8 cellular contexts compared by ENCODE assay signal in the genomic region with DNA sequence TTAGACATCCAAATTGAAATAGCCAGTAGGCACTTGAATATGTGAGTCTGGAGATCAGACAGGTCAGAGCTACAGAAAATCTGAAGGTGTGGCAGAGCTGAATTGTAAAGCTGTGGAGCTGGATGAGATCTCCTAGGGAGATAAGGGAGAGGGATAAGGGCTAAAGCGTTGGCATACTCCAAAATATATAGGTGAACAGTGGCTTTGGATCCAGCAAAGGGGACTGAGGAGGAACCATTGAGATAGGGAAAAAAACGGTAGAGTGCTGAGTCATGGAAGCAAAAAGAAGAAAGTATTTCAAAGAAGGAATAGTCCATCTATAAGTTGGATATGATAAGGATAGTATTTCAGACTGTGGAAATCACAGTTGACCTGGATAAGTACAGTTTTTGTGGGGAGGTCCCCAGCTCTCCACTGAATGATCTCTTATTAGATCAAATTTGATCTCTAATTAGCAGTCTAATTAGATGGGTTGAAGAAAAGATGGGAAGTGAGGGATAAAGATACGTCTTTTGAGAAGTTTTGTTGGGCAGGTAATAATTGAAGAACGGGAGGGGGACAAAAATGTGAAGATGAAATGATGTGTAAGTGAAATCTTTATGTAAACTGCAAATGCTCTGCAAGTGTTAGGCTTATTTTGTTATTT. TPM values are rescaled to one million over a fixed set of nuclear protein-coding genes. Genes with fewer than 3 reads are reported as not detected.
DNase-seq lines count a peak whose midpoint lies in the region; ATAC-seq and TF ChIP-seq lines count a peak whose summit lies in the region.

No MANE protein-coding gene starts in this region.

- peak overlapping the region in 3 of 4 donors; percentile 65 to 100 (median 71) for H3K4me3 ChIP-seq in transverse colon

- peak; percentile 3 for DNase-seq in NOMO-1 treated with DMSO at 0.1 percent for 48 hours (lab: John Stamatoyannopoulos, UW; ENCODE audit: unreplicated experiment)
- no peak for DNase-seq in NOMO-1 (lab: John Stamatoyannopoulos, UW; ENCODE audit: unreplicated experiment in 2 of 2)
- peak; percentile 4 for DNase-seq in astrocyte of the hippocampus (ENCODE audit: low read depth, low spot score)
- DNase-seq in left colon = no peak
- DNase-seq in transverse colon = no peak
- no peak for DNase-seq in activated CD4-positive, alpha-beta T cell treated with anti-CD3 and anti-CD28 coated beads for 4 hours
- no peak for DNase-seq in NCI-H1436 (lab: John Stamatoyannopoulos, UW)
- no peak for DNase-seq in activated T-cell treated with anti-CD3 and anti-CD28 coated beads, Interleukin-2, amount 50 U/mL, for 24 hours

- TF ChIP-seq CTCF in transverse colon (IDR thresholded peaks at IDR 0.05) = no peak

- no peak for TF ChIP-seq EP300 in transverse colon (IDR thresholded peaks at IDR 0.05; ENCODE audit: low read depth)

- intact Hi-C loops in left colon (cut with DNase I, micrococcal nuclease) = no loop called here
- intact Hi-C loops in transverse colon (cut with DNase I; ENCODE audit: low total_unique reads) = no loop called here

- peaks cover 20% of the 10 kb centered on the region for H3K27me3 ChIP-seq in transverse colon

- no peaks in the 10 kb centered on the region for H3K36me3 ChIP-seq in transverse colon

- H3K9me3 ChIP-seq in transverse colon = no peaks in the 10 kb centered on the region

- no peak for TF ChIP-seq POLR2A in transverse colon (IDR thresholded peaks at IDR 0.05)

- WGBS in transverse colon (ENCODE audit: low coverage in 1 of 2), 2 donors = 16 to 29% methylated on average over 4 of the region's 4 CpGs

- no peak overlapping the region for H3K27ac Mint-ChIP-seq in activated T-cell treated with anti-CD3 and anti-CD28 coated beads, Interleukin-2, amount 50 U/mL, for 24 hours

- ATAC-seq in left colon = peak; percentile 25

- no peaks in the 10 kb centered on the region for H3K9me3 Mint-ChIP-seq in activated T-cell treated with anti-CD3 and anti-CD28 coated beads, Interleukin-2, amount 50 U/mL, for 24 hours

- H3K36me3 Mint-ChIP-seq in activated T-cell treated with anti-CD3 and anti-CD28 coated beads, Interleukin-2, amount 50 U/mL, for 24 hours (ENCODE audit: low read depth) = peaks cover 7% of the 10 kb centered on the region

- H3K27me3 Mint-ChIP-seq in activated T-cell treated with anti-CD3 and anti-CD28 coated beads, Interleukin-2, amount 50 U/mL, for 24 hours = no peaks in the 10 kb centered on the region

- peak overlapping the region; percentile 68 to 85 (median 76) for H3K27ac ChIP-seq in transverse colon

- H3K4me1 Mint-ChIP-seq in activated T-cell treated with anti-CD3 and anti-CD28 coated beads, Interleukin-2, amount 50 U/mL, for 24 hours (ENCODE audit: low read depth) = peaks cover 5% of the 10 kb centered on the region

- H3K4me3 Mint-ChIP-seq in activated T-cell treated with anti-CD3 and anti-CD28 coated beads, Interleukin-2, amount 50 U/mL, for 24 hours = no peak overlapping the region

- in situ Hi-C loops in transverse colon (cut with MboI; ENCODE audit: low pct_ligation_motif_present in 1 of 4, low pct_unique_long_range_greater_than_20kb in 1 of 4, low sequenced_read_pairs in 3 of 4) = no loop called here

- H3K4me1 ChIP-seq in transverse colon = peaks cover 5 to 16% (median 7%) of the 10 kb centered on the region in 4 donors

RNA-seq across cellular contexts. Expression of a gene that starts 0.6 kb away (rescaled TPM):
- 1 to 10 TPM; 2.5 to 5.2 TPM for total RNA-seq in left colon
- 1 to 10 TPM; 1.5 to 3.5 (median 2.5) TPM for total RNA-seq in transverse colon

RNA-seq across cellular contexts. Expression of a gene that starts 18.3 kb away (rescaled TPM):
- total RNA-seq in left colon (10 to 100 TPM; 17.8 to 19.1 TPM), transverse colon (10 to 100 TPM in 3 of 4 donors, 1 to 10 TPM in 1; 2.0 to 16.1 (median 13.8) TPM)

RNA-seq across cellular contexts. Expression of a gene that starts 50.9 kb away (rescaled TPM):
- total RNA-seq in left colon (under 1 TPM in 1 of 2 donors, not detected in 1; 0.42 TPM), transverse colon (1 to 10 TPM in 1 of 4 donors, under 1 TPM in 3; 0.37 to 2.0 (median 0.72) TPM)

RNA-seq across cellular contexts. Expression of a gene that starts 51.6 kb away (rescaled TPM):
- not detected for total RNA-seq in left colon
- total RNA-seq in transverse colon = not detected

Comparison
In these comparisons a context has a peak if more than half of its experiments do, and no peak if none do; other contexts are left out.
1. DNase-seq: peak in NOMO-1 treated with DMSO at 0.1 percent for 48 hours (single experiment) and astrocyte of the hippocampus (single experiment); none in NOMO-1 (0 of 2), left colon (0 of 2), transverse colon (single experiment), activated CD4-positive, alpha-beta T cell treated with anti-CD3 and anti-CD28 coated beads for 4 hours (0 of 2), NCI-H1436 (single experiment) and activated T-cell treated with anti-CD3 and anti-CD28 coated beads, Interleukin-2, amount 50 U/mL, for 24 hours (single experiment).